ENCODE assay signal across 22 cellular contexts in genomic region chr10:78494179-78494578, GRCh38.
DNase-seq lines count a peak whose midpoint lies in the region; ATAC-seq, FAIRE-seq and TF ChIP-seq lines count a peak whose summit lies in the region.
"Had no signal": no experiment of that assay in that cellular context is flagged by ENCODE, and none has a peak within 500 bp of the region (broad histone marks: within the 10 kb centered on the region; RNA-seq: fewer than 3 reads in every experiment).

No MANE protein-coding gene starts in this region.

- 0 out of 2 replicates have a peak overlapping the region, but pooled peaks have one; percentile 16 for H2AFZ ChIP-seq in GM23248

- H3K9me3 ChIP-seq in GM23248 (ENCODE audit: low read depth): no peaks in the 10 kb centered on the region
- no peaks in the 10 kb centered on the region for H3K9me3 ChIP-seq in small intestine (ENCODE audit: control insufficient read depth, low read depth)
- H3K9me3 ChIP-seq: HAP-1 had no signal

- no peaks in the 10 kb centered on the region for H3K36me3 ChIP-seq in GM23248 (ENCODE audit: low read depth)
- H3K36me3 ChIP-seq in small intestine (ENCODE audit: control insufficient read depth in 2 of 2, insufficient read depth in 2 of 2, low read length in 2 of 2): no peaks in the 10 kb centered on the region
- H3K36me3 ChIP-seq: BLaER1, HAP-1 had no signal

- H3K4me1 ChIP-seq in GM23248 (ENCODE audit: insufficient read depth) (peaks cover 9% of the 10 kb centered on the region; the same call in 1 of the 2 replicates), small intestine (ENCODE audit: control insufficient read depth in 2 of 2, insufficient read depth in 1 of 2, low read depth in 1 of 2, low read length in 1 of 2) (no peaks in the 10 kb centered on the region), foreskin keratinocyte (no peaks in the 10 kb centered on the region)
- H3K4me1 ChIP-seq: BLaER1, Caco-2, HAP-1 had no signal

- no peak overlapping the region for H3K9ac ChIP-seq in GM23248
- H3K9ac ChIP-seq: BLaER1 had no signal

- DNase-seq in GM23248 (no peak), LHCN-M2 (ENCODE audit: low read depth) (peak; percentile 31), NCI-H510A treated with DMSO at 0.1 percent for 48 hours (lab: John Stamatoyannopoulos, UW) (no peak), small intestine (no peak), foreskin keratinocyte (no peak), coronary artery (ENCODE audit: low spot score) (no peak)
- DNase-seq: 8988T; Caco-2; CD4-positive, CD25-positive, alpha-beta regulatory T cell; CD8-positive, alpha-beta T cell; DMS153; DND-41; EL; GDM1; GOT3 had no signal

- H3K27ac ChIP-seq in GM23248 (no peak overlapping the region), small intestine (ENCODE audit: low read depth in 1 of 2, low read length in 1 of 2) (no peak overlapping the region), foreskin keratinocyte (no peak overlapping the region), coronary artery (no peak overlapping the region)
- H3K27ac ChIP-seq: BLaER1, C4-2B had no signal

- no peak overlapping the region for H3K4me2 ChIP-seq in GM23248 (ENCODE audit: unreplicated experiment)
- H3K4me2 ChIP-seq: BLaER1 had no signal

- in situ Hi-C loops in GM23248 (cut with MboI): no loop called here

- H3F3A ChIP-seq in GM23248 (ENCODE audit: insufficient read depth): peaks cover 16% of the 10 kb centered on the region

- no peak for TF ChIP-seq CTCF in foreskin keratinocyte (conservative IDR thresholded peaks at IDR 0.05)
- no peak for TF ChIP-seq CTCF in coronary artery (IDR thresholded peaks at IDR 0.05)

- H4K20me1 ChIP-seq in GM23248 (ENCODE audit: insufficient read depth): no peaks in the 10 kb centered on the region
- H4K20me1 ChIP-seq: BLaER1 had no signal

- no peaks in the 10 kb centered on the region for H3K9me2 ChIP-seq in GM23248 (ENCODE audit: insufficient read depth)

- no peaks in the 10 kb centered on the region for H3K27me3 ChIP-seq in GM23248 (replicated peaks; ENCODE audit: insufficient read depth)
- H3K27me3 ChIP-seq in small intestine (ENCODE audit: control insufficient read depth in 2 of 2, insufficient read depth in 2 of 2, low read length in 2 of 2): no peaks in the 10 kb centered on the region
- H3K27me3 ChIP-seq in foreskin keratinocyte: no peaks in the 10 kb centered on the region
- H3K27me3 ChIP-seq: BLaER1 had no signal

- no peak for ATAC-seq in foreskin keratinocyte
- ATAC-seq: CD8-positive, alpha-beta T cell; GM12878 had no signal

- no peaks in the 10 kb centered on the region for H3K79me2 ChIP-seq in GM23248 (ENCODE audit: insufficient read depth)

- no peak overlapping the region for H3K4me3 ChIP-seq in GM23248
- no peak overlapping the region for H3K4me3 ChIP-seq in small intestine (ENCODE audit: low read depth in 1 of 2, low read length in 2 of 2)
- H3K4me3 ChIP-seq in coronary artery: no peak overlapping the region
- H3K4me3 ChIP-seq: BLaER1, GM12878, HAP-1 had no signal

- FAIRE-seq in A204.1 (lab: Jason Lieb, UNC) (peak; percentile 61), endometrium (lab: Jason Lieb, UNC) (peak; percentile 18), small intestine (lab: Jason Lieb, UNC) (no peak)
- FAIRE-seq: GM12878, H54 had no signal
